In genomic region chr9:35689351-35689600, GRCh38 we compare ENCODE assay signal across 6 cellular contexts. TPM values are rescaled to one million over a fixed set of nuclear protein-coding genes. Genes with fewer than 3 reads are reported as not detected.
DNase-seq lines count a peak whose midpoint lies in the region; ATAC-seq, FAIRE-seq and TF ChIP-seq lines count a peak whose summit lies in the region.

No MANE protein-coding gene starts in this region.

- CTCF ChIA-PET in CD4-positive, alpha-beta T cell (lab: Charles Lee), result no interaction called here

- TF ChIP-seq CTCF in CD4-positive, alpha-beta T cell (IDR thresholded peaks at IDR 0.05), result no peak

- H3K27me3 ChIP-seq in CD4-positive, alpha-beta T cell (ENCODE audit: control insufficient read depth, insufficient read depth, low read length), result no peaks in the 10 kb centered on the region
- H3K27me3 ChIP-seq in adipocyte (replicated peaks; ENCODE audit: control insufficient read depth, insufficient read depth, low read length) (no peaks in the 10 kb centered on the region), mucosa of rectum (ENCODE audit: control insufficient read depth in 2 of 2, insufficient read depth in 2 of 2, low read length in 2 of 2) (no peaks in the 10 kb centered on the region)

- H3K36me3 ChIP-seq in adipocyte (ENCODE audit: control insufficient read depth, insufficient read depth, low read length, severe bottlenecking) (peaks cover 26% of the 10 kb centered on the region), mucosa of rectum (ENCODE audit: control insufficient read depth in 2 of 2, insufficient read depth in 2 of 2, low read length in 2 of 2) (no peaks in the 10 kb centered on the region)

- intact Hi-C loops in CD4-positive, alpha-beta T cell (cut with DNase I, micrococcal nuclease), result no loop called here

- H3K36me3 Mint-ChIP-seq in CD4-positive, alpha-beta T cell (ENCODE audit: low read depth), result no peaks in the 10 kb centered on the region

- H3K9ac ChIP-seq in adipocyte (ENCODE audit: low read length) (peak overlapping the region; percentile 98), mucosa of rectum (ENCODE audit: low read depth in 1 of 2, low read length in 2 of 2) (peak overlapping the region; percentile 21 to 56)

- H3K27ac ChIP-seq in CD4-positive, alpha-beta T cell (ENCODE audit: low read depth, low read length), result no peak overlapping the region
- H3K27ac ChIP-seq in mucosa of rectum (ENCODE audit: low read depth in 2 of 2, low read length in 2 of 2), result peak overlapping the region; percentile 69 to 86

- no peak for DNase-seq in CD4-positive, alpha-beta T cell
- no peak for DNase-seq in adipocyte (ENCODE audit: low read depth)
- no peak for DNase-seq in GM12891 (ENCODE audit: insufficient read length, low spot score)
- no peak for DNase-seq in stimulated activated CD4-positive, alpha-beta T cell treated with anti-CD3 and anti-CD28 coated beads, Interleukin-4, amount 100 ng/mL, for 24 hours

- FAIRE-seq in GM12891 (lab: Jason Lieb, UNC), result no peak

- ATAC-seq in CD4-positive, alpha-beta T cell (ENCODE audit: poor library complexity), result no peak
- ATAC-seq in GM21526 (IDR thresholded peaks at IDR 0.05; ENCODE audit: low FRiP score, unreplicated experiment), result no peak

- H3K9me3 Mint-ChIP-seq in CD4-positive, alpha-beta T cell, result no peaks in the 10 kb centered on the region

- peaks cover 47% of the 10 kb centered on the region for H3K4me1 ChIP-seq in adipocyte (ENCODE audit: control insufficient read depth, insufficient read depth, low read length)
- peaks cover 6 to 8% of the 10 kb centered on the region in 2 donors for H3K4me1 ChIP-seq in mucosa of rectum (ENCODE audit: control insufficient read depth in 2 of 2, insufficient read depth in 2 of 2, low read length in 2 of 2)

- peaks cover 28% of the 10 kb centered on the region for H3K4me1 Mint-ChIP-seq in CD4-positive, alpha-beta T cell (ENCODE audit: low read depth)

- no peaks in the 10 kb centered on the region for H3K27me3 Mint-ChIP-seq in CD4-positive, alpha-beta T cell

- H3K4me3 ChIP-seq in adipocyte (ENCODE audit: low read length) (peak overlapping the region; percentile 89), mucosa of rectum (ENCODE audit: low read length in 2 of 2) (peak overlapping the region; percentile 62 to 77)

- TF ChIP-seq POLR2A in GM12891 (IDR thresholded peaks at IDR 0.05; ENCODE audit: low read depth, low read length), result no peak

- peak overlapping the region; percentile 82 for H3K4me3 Mint-ChIP-seq in CD4-positive, alpha-beta T cell

- no peaks in the 10 kb centered on the region for H3K9me3 ChIP-seq in CD4-positive, alpha-beta T cell (ENCODE audit: control insufficient read depth, low read length)
- H3K9me3 ChIP-seq in adipocyte (ENCODE audit: control insufficient read depth, low read length), result no peaks in the 10 kb centered on the region
- H3K9me3 ChIP-seq in mucosa of rectum (ENCODE audit: control insufficient read depth in 2 of 2, low read length in 2 of 2), result no peaks in the 10 kb centered on the region

- POLR2A ChIA-PET in CD4-positive, alpha-beta T cell (lab: Charles Lee), result interaction anchor here (1.7 kb wide), 1 partner anchor 43 kb away, joined by 9 read pairs; no protein-coding TSS in a partner anchor

- H3K27ac Mint-ChIP-seq in CD4-positive, alpha-beta T cell, result peak overlapping the region; percentile 1

TF ChIP-seq in GM12891, 5 proteins besides CTCF, POLR2A, EP300 and RAD21:
- TF ChIP-seq POU2F2 (IDR thresholded peaks at IDR 0.05; ENCODE audit: low read depth, low read length) (no peak), PAX5 (IDR thresholded peaks at IDR 0.05; ENCODE audit: insufficient read depth, low read length, severe bottlenecking) (no peak), TAF1 (IDR thresholded peaks at IDR 0.05; ENCODE audit: low read depth, low read length) (no peak), SPI1 (IDR thresholded peaks at IDR 0.05; ENCODE audit: low read depth, low read length) (no peak), POLR2AphosphoS5 (IDR thresholded peaks at IDR 0.05; ENCODE audit: low read depth, low read length) (no peak)

RNA-seq across cellular contexts. Expression of gene TPM2, which starts 0.4 kb away (rescaled TPM):
- 10 to 100 TPM; 63.1 to 63.5 TPM for total RNA-seq in CD4-positive, alpha-beta T cell
- 142 TPM for polyA plus RNA-seq in GM12891 (2012; ENCODE audit: low read depth, missing spikeins)

RNA-seq across cellular contexts. Expression of gene CA9, which starts 15.5 kb away (rescaled TPM):
- total RNA-seq in CD4-positive, alpha-beta T cell, result not detected
- 0.27 TPM for polyA plus RNA-seq in GM12891 (2012; ENCODE audit: low read depth, missing spikeins)

RNA-seq across cellular contexts. Expression of gene ARHGEF39, which starts 24.3 kb away (rescaled TPM):
- total RNA-seq in CD4-positive, alpha-beta T cell, result under 1 TPM; 0.08 to 0.17 TPM
- 7.9 TPM for polyA plus RNA-seq in GM12891 (2012; ENCODE audit: low read depth, missing spikeins)

RNA-seq across cellular contexts. Expression of gene CCDC107, which starts 31.2 kb away (rescaled TPM):
- 10 to 100 TPM; 10.2 TPM for total RNA-seq in CD4-positive, alpha-beta T cell
- polyA plus RNA-seq in GM12891 (2012; ENCODE audit: low read depth, missing spikeins), result 14.3 TPM

RNA-seq across cellular contexts. Expression of gene RMRP, which starts 31.5 kb away (rescaled TPM):
- over 10,000 TPM; 14,857 to 24,615 TPM for total RNA-seq in CD4-positive, alpha-beta T cell
- 9.2 TPM for polyA plus RNA-seq in GM12891 (2012; ENCODE audit: low read depth, missing spikeins)
